Comparison of ENCODE assay signal across 12 cellular contexts in genomic region chr13:32824671-32825070, GRCh38.
DNase-seq lines count a peak whose midpoint lies in the region; ATAC-seq and TF ChIP-seq lines count a peak whose summit lies in the region.
"Had no signal": no experiment of that assay in that cellular context is flagged by ENCODE, and none has a peak within 500 bp of the region (broad histone marks: within the 10 kb centered on the region; RNA-seq: fewer than 3 reads in every experiment).

No MANE protein-coding gene starts in this region.

- no peaks in the 10 kb centered on the region for H3K4me1 Mint-ChIP-seq in activated naive CD4-positive, alpha-beta T cell treated with anti-CD3 and anti-CD28 coated beads for 36 hours (ENCODE audit: low read depth)

- in situ Hi-C loops in mammary epithelial cell (cut with MboI; ENCODE audit: low sequenced_read_pairs in 2 of 2) = no loop called here

- no peak for ATAC-seq in HG03565 (IDR thresholded peaks at IDR 0.05; ENCODE audit: unreplicated experiment)
- ATAC-seq: esophagus mucosa had no signal

- dilution Hi-C loops in mammary epithelial cell (cut with HindIII; ENCODE audit: low sequenced_read_pairs) = loop anchor here (5.0 kb wide), 1 partner anchor 78 kb away; no protein-coding TSS in a partner anchor

- H3K4me3 Mint-ChIP-seq in activated naive CD4-positive, alpha-beta T cell treated with anti-CD3 and anti-CD28 coated beads for 36 hours = no peak overlapping the region
- H3K4me3 Mint-ChIP-seq: activated naive CD8-positive, alpha-beta T cell; CD8-positive, alpha-beta memory T cell had no signal

- no peaks in the 10 kb centered on the region for H3K27me3 Mint-ChIP-seq in activated naive CD4-positive, alpha-beta T cell treated with anti-CD3 and anti-CD28 coated beads for 36 hours (ENCODE audit: low read depth)
- H3K27me3 Mint-ChIP-seq: activated naive CD8-positive, alpha-beta T cell had no signal

- no peaks in the 10 kb centered on the region for H4K20me1 ChIP-seq in mammary epithelial cell (ENCODE audit: insufficient read depth, low read length)

- H3K79me2 ChIP-seq in mammary epithelial cell (ENCODE audit: insufficient read depth, low read length) = no peaks in the 10 kb centered on the region

- no peak overlapping the region for H2AFZ ChIP-seq in mammary epithelial cell (ENCODE audit: low read depth, low read length)

- CTCF ChIA-PET in mammary epithelial cell (lab: Charles Lee; ENCODE audit: low non-redundant PET) = no interaction called here
- CTCF ChIA-PET in activated naive CD4-positive, alpha-beta T cell treated with anti-CD3 and anti-CD28 coated beads for 36 hours (lab: Charles Lee) = no interaction called here

- intact Hi-C loops in mammary epithelial cell (cut with micrococcal nuclease) = loop anchor here (5.0 kb wide), 2 partner anchors 88 to 813 kb away; no protein-coding TSS in a partner anchor
- intact Hi-C loops in activated naive CD4-positive, alpha-beta T cell treated with anti-CD3 and anti-CD28 coated beads for 36 hours (cut with micrococcal nuclease) = loop anchor here (5.0 kb wide), 1 partner anchor 77 kb away; no protein-coding TSS in a partner anchor

- H3K27ac ChIP-seq in HUES48 (ENCODE audit: low read depth, low read length) (peak overlapping the region; percentile 94), mammary epithelial cell (ENCODE audit: insufficient read depth, low read depth, low read length) (peak overlapping the region; percentile 26)

- no peak overlapping the region for H3K4me2 ChIP-seq in mammary epithelial cell (ENCODE audit: insufficient read depth, low read depth, low read length)

- H3K27me3 ChIP-seq in HUES48 (ENCODE audit: control insufficient read depth, insufficient read depth, low read length) (no peaks in the 10 kb centered on the region), mammary epithelial cell (ENCODE audit: insufficient read depth, low read length) (peaks cover 3% of the 10 kb centered on the region), kidney epithelial cell (ENCODE audit: control insufficient read depth, insufficient read depth, low read length) (no peaks in the 10 kb centered on the region)

- no TSS peak for BruUV-seq in mammary epithelial cell (replicated peaks; lab: Mats Ljungman, UMichigan)

- H3K36me3 Mint-ChIP-seq in activated naive CD4-positive, alpha-beta T cell treated with anti-CD3 and anti-CD28 coated beads for 36 hours (ENCODE audit: low read depth) = no peaks in the 10 kb centered on the region
- H3K36me3 Mint-ChIP-seq: activated naive CD8-positive, alpha-beta T cell; CD8-positive, alpha-beta memory T cell had no signal

- DNase-seq in AG09309 (ENCODE audit: low read depth) (peak; percentile 52), mammary epithelial cell (peak; percentile 29), kidney epithelial cell (ENCODE audit: low read depth) (peak; percentile 78), NCI-H1694 (lab: John Stamatoyannopoulos, UW) (no peak), HuH-7.5 (ENCODE audit: low spot score) (no peak)
- DNase-seq in activated naive CD4-positive, alpha-beta T cell treated with anti-CD3 and anti-CD28 coated beads for 36 hours = no peak
- DNase-seq: CD8-positive, alpha-beta memory T cell; stimulated activated CD4-positive, alpha-beta T cell treated with anti-CD3 and anti-CD28 coated beads, Interleukin-15, amount 100 ng/mL, for 24 hours had no signal

- H3K4me3 ChIP-seq in AG09309 (ENCODE audit: control insufficient read depth, low read depth, low read length) (no peak overlapping the region), HUES48 (ENCODE audit: low read depth, low read length) (no peak overlapping the region; the same call in 1 of the 2 replicates), mammary epithelial cell (replicated peaks in 1 of 3; ENCODE audit: insufficient read depth in 1 of 3, low read depth in 2 of 3, low read length in 3 of 3) (no peak overlapping the region), kidney epithelial cell (ENCODE audit: low read depth, low read length) (no peak overlapping the region)

- WGBS in mammary epithelial cell (ENCODE audit: low coverage, missing lambda C conversion rate) = 44% methylated on average over 4 of the region's 7 CpGs

- H3K9me3 ChIP-seq in HUES48 (ENCODE audit: control insufficient read depth, insufficient read depth, low read length) (no peaks in the 10 kb centered on the region), mammary epithelial cell (replicated peaks; ENCODE audit: insufficient read depth, low read length) (no peaks in the 10 kb centered on the region)

- no peaks in the 10 kb centered on the region for H3K9me3 Mint-ChIP-seq in activated naive CD4-positive, alpha-beta T cell treated with anti-CD3 and anti-CD28 coated beads for 36 hours
- H3K9me3 Mint-ChIP-seq: CD8-positive, alpha-beta memory T cell had no signal

- H3K9ac ChIP-seq in HUES48 (ENCODE audit: low read depth, low read length) (peak overlapping the region; percentile 41; the same call in 1 of the 2 replicates), mammary epithelial cell (ENCODE audit: insufficient read depth, low read length) (no peak overlapping the region)

- H3K27ac Mint-ChIP-seq in activated naive CD4-positive, alpha-beta T cell treated with anti-CD3 and anti-CD28 coated beads for 36 hours = no peak overlapping the region
- H3K27ac Mint-ChIP-seq: activated naive CD8-positive, alpha-beta T cell; CD8-positive, alpha-beta memory T cell had no signal

- H3K4me1 ChIP-seq in HUES48 (ENCODE audit: control insufficient read depth, insufficient read depth, low read length) = peaks cover 14% of the 10 kb centered on the region
- peaks cover 13% of the 10 kb centered on the region for H3K4me1 ChIP-seq in mammary epithelial cell (ENCODE audit: insufficient read depth, low read length)

- TF ChIP-seq CTCF in AG09309 (IDR thresholded peaks at IDR 0.05; ENCODE audit: control insufficient read depth, insufficient read depth, low read depth, low read length, missing control alignments) (no peak), mammary epithelial cell (conservative IDR thresholded peaks at IDR 0.05 in 1 of 2, IDR thresholded peaks at IDR 0.05 in 1 of 2; ENCODE audit: extremely low read depth in 1 of 2, insufficient read depth in 1 of 2, low read depth in 1 of 2, low read length in 2 of 2) (no peak), kidney epithelial cell (IDR thresholded peaks at IDR 0.05; ENCODE audit: insufficient read depth, low read length, poor library complexity, severe bottlenecking) (no peak)

- H3K36me3 ChIP-seq in HUES48 (ENCODE audit: control insufficient read depth, insufficient read depth, low read length) = no peaks in the 10 kb centered on the region
- H3K36me3 ChIP-seq in mammary epithelial cell (ENCODE audit: insufficient read depth, low read length) = no peaks in the 10 kb centered on the region
- H3K36me3 ChIP-seq in kidney epithelial cell (ENCODE audit: control insufficient read depth, insufficient read depth, low read length) = no peaks in the 10 kb centered on the region

Comparison
In these comparisons a context has a peak if more than half of its experiments do, and no peak if none do; other contexts are left out.
1. DNase-seq: peak in AG09309 (single experiment), mammary epithelial cell (single experiment) and kidney epithelial cell (single experiment); none in NCI-H1694 (single experiment), activated naive CD4-positive, alpha-beta T cell treated with anti-CD3 and anti-CD28 coated beads for 36 hours (single experiment) and HuH-7.5 (single experiment).